Comparison of ENCODE assay signal across 19 cellular contexts in genomic region chr3:29565236-29565635, GRCh38.
DNase-seq lines count a peak whose midpoint lies in the region; FAIRE-seq and TF ChIP-seq lines count a peak whose summit lies in the region.
"Had no signal": no experiment of that assay in that cellular context is flagged by ENCODE, and none has a peak within 500 bp of the region (broad histone marks: within the 10 kb centered on the region; RNA-seq: fewer than 3 reads in every experiment).

No MANE protein-coding gene starts in this region.

- no peaks in the 10 kb centered on the region for H3K27me3 Mint-ChIP-seq in astrocyte (ENCODE audit: low read depth, unreplicated experiment)

- DNase-seq in AG10803 (ENCODE audit: low read depth) (peak; percentile 25), HuH-7 (ENCODE audit: low spot score) (peak; percentile 15), astrocyte (ENCODE audit: low read depth) (no peak), endothelial cell of umbilical vein (ENCODE audit: low read depth, low spot score) (peak; percentile 52), D721Med (ENCODE audit: insufficient read length, low spot score) (no peak), NCI-H226 (no peak)
- no peak for DNase-seq in activated naive CD4-positive, alpha-beta T cell (lab: John Stamatoyannopoulos, UW)
- DNase-seq in activated CD8-positive, alpha-beta memory T cell treated with anti-CD3 and anti-CD28 coated beads, Interleukin-2, amount 50 U/mL, for 48 hours: no peak
- DNase-seq: DMS 273 treated with DMSO at 0.1 percent for 48 hours; GDM1; GM23248; KBM-7; NCI-H1694; NCI-H2171; NK-92 treated with Interleukin-12 subunit alpha and Interleukin-12 subunit beta, amount 100 ng/mL, for 24 hours; SW 1271 had no signal

- FAIRE-seq in astrocyte (lab: Jason Lieb, UNC) (peak; percentile 34), endothelial cell of umbilical vein (lab: Jason Lieb, UNC) (peak; percentile 44), D721Med (lab: Jason Lieb, UNC) (no peak)
- FAIRE-seq: GM12878, RCC 7860 had no signal

- dilution Hi-C loops in endothelial cell of umbilical vein (cut with MboI; ENCODE audit: extremely low pct_ligation_motif_present, low sequenced_read_pairs): no loop called here

- POLR2A ChIA-PET in endothelial cell of umbilical vein (lab: Charles Lee): no interaction called here

- peaks cover 5% of the 10 kb centered on the region for H4K20me1 ChIP-seq in astrocyte (ENCODE audit: insufficient read depth, low read length)
- no peaks in the 10 kb centered on the region for H4K20me1 ChIP-seq in endothelial cell of umbilical vein (replicated peaks; ENCODE audit: control insufficient read depth, extremely low read depth, insufficient read depth, low read length)

- H3K79me2 ChIP-seq in astrocyte (ENCODE audit: insufficient read depth, low read length) (peaks cover 3% of the 10 kb centered on the region), endothelial cell of umbilical vein (ENCODE audit: control insufficient read depth, insufficient read depth, low read length) (no peaks in the 10 kb centered on the region)

- H3K9me3 Mint-ChIP-seq in astrocyte (ENCODE audit: unreplicated experiment): no peaks in the 10 kb centered on the region

- H3K4me1 ChIP-seq in astrocyte (ENCODE audit: insufficient read depth, low read length) (no peaks in the 10 kb centered on the region), endothelial cell of umbilical vein (ENCODE audit: control insufficient read depth, extremely low read depth, insufficient read depth, low read length) (no peaks in the 10 kb centered on the region)

- no peak overlapping the region for H3K4me3 Mint-ChIP-seq in astrocyte (ENCODE audit: unreplicated experiment)

- H3K9me3 ChIP-seq in astrocyte (ENCODE audit: insufficient read depth, low read depth, low read length) (no peaks in the 10 kb centered on the region), endothelial cell of umbilical vein (replicated peaks; ENCODE audit: control insufficient read depth, insufficient read depth, low read length) (no peaks in the 10 kb centered on the region)

- H2AFZ ChIP-seq in astrocyte (ENCODE audit: low read depth, low read length) (no peak overlapping the region), endothelial cell of umbilical vein (ENCODE audit: low read depth, low read length) (no peak overlapping the region)
- H2AFZ ChIP-seq: GM23248 had no signal

- TF ChIP-seq CTCF in AG10803 (conservative IDR thresholded peaks at IDR 0.05; ENCODE audit: low read length) (no peak), astrocyte (IDR thresholded peaks at IDR 0.05; ENCODE audit: insufficient read depth, low read depth, low read length) (no peak), endothelial cell of umbilical vein (IDR thresholded peaks at IDR 0.05; ENCODE audit: extremely low read depth in 1 of 2, insufficient read depth in 1 of 2, low read depth in 1 of 2, low read length in 2 of 2) (no peak), D721Med (IDR thresholded peaks at IDR 0.05; ENCODE audit: insufficient read depth, missing control alignments) (no peak)

- intact Hi-C loops in endothelial cell of umbilical vein (cut with micrococcal nuclease): no loop called here

- no peaks in the 10 kb centered on the region for H3K36me3 ChIP-seq in astrocyte (ENCODE audit: insufficient read depth, low read length)
- no peaks in the 10 kb centered on the region for H3K36me3 ChIP-seq in endothelial cell of umbilical vein (ENCODE audit: control insufficient read depth in 2 of 2, extremely low read depth in 1 of 2, insufficient read depth in 2 of 2, low read length in 2 of 2)

- H3K4me3 ChIP-seq in AG10803 (ENCODE audit: low read length) (no peak overlapping the region), astrocyte (ENCODE audit: insufficient read depth, low read depth, low read length) (no peak overlapping the region), endothelial cell of umbilical vein (replicated peaks in 1 of 3; ENCODE audit: insufficient read depth in 1 of 3, low read depth in 1 of 3, low read length in 3 of 3) (no peak overlapping the region)
- H3K4me3 ChIP-seq: GM12878, GM23248 had no signal

- no peak overlapping the region for H3K27ac Mint-ChIP-seq in astrocyte (ENCODE audit: unreplicated experiment)

- H3K9me1 ChIP-seq in endothelial cell of umbilical vein (replicated peaks; ENCODE audit: control insufficient read depth, extremely low read depth, insufficient read depth, low read length): no peaks in the 10 kb centered on the region

- peaks cover 9% of the 10 kb centered on the region for H3K4me1 Mint-ChIP-seq in astrocyte (ENCODE audit: low read depth, unreplicated experiment)

- H3K27ac ChIP-seq in astrocyte (ENCODE audit: low read depth, low read length) (no peak overlapping the region), endothelial cell of umbilical vein (ENCODE audit: insufficient read depth, low read depth, low read length) (no peak overlapping the region)
- H3K27ac ChIP-seq: C4-2B, GM23248 had no signal

- H3K9ac ChIP-seq in astrocyte (ENCODE audit: low read length): no peak overlapping the region
- H3K9ac ChIP-seq in endothelial cell of umbilical vein (replicated peaks; ENCODE audit: extremely low read depth, insufficient read depth, low read length): no peak overlapping the region
- H3K9ac ChIP-seq: GM23248 had no signal

- H3K4me2 ChIP-seq in astrocyte (ENCODE audit: low read length) (no peak overlapping the region), endothelial cell of umbilical vein (ENCODE audit: insufficient read depth, low read length) (no peak overlapping the region)

- H3K27me3 ChIP-seq in astrocyte (ENCODE audit: insufficient read depth, low read length): no peaks in the 10 kb centered on the region
- H3K27me3 ChIP-seq in endothelial cell of umbilical vein (ENCODE audit: control insufficient read depth in 2 of 2, insufficient read depth in 2 of 2, low read length in 2 of 2): no peaks in the 10 kb centered on the region

- H3K36me3 Mint-ChIP-seq in astrocyte (ENCODE audit: low read depth, unreplicated experiment): no peaks in the 10 kb centered on the region

- no peak for TF ChIP-seq POLR2A in endothelial cell of umbilical vein (IDR thresholded peaks at IDR 0.05; ENCODE audit: low read depth, low read length)

- CTCF ChIA-PET in endothelial cell of umbilical vein (lab: Charles Lee): interaction anchor here (0.7 kb wide), 1 partner anchor 98 kb away, joined by 3 read pairs; no protein-coding TSS in a partner anchor

- BruUV-seq in endothelial cell of umbilical vein (replicated peaks; lab: Mats Ljungman, UMichigan): no TSS peak

TF ChIP-seq in endothelial cell of umbilical vein, 7 proteins besides CTCF, POLR2A, EP300 and RAD21:
- TF ChIP-seq GATA2 (IDR thresholded peaks at IDR 0.05; ENCODE audit: insufficient read depth, insufficient read length, low read depth, low read length) (no peak), MYC (IDR thresholded peaks at IDR 0.05; ENCODE audit: low read depth, low read length) (no peak), JUN (IDR thresholded peaks at IDR 0.05; ENCODE audit: borderline replicate concordance, insufficient read depth, insufficient read length, low read depth) (no peak), FOS (IDR thresholded peaks at IDR 0.05; ENCODE audit: borderline replicate concordance, insufficient read depth, low read length) (no peak), POLR2AphosphoS5 (IDR thresholded peaks at IDR 0.05; ENCODE audit: insufficient read depth, low read depth, low read length) (no peak), EZH2 (IDR thresholded peaks at IDR 0.05; ENCODE audit: borderline replicate concordance, low read depth, low read length, severe bottlenecking) (no peak), MAX (IDR thresholded peaks at IDR 0.05; ENCODE audit: insufficient read depth, insufficient read length) (no peak)

Comparison
In these comparisons a context has a peak if more than half of its experiments do, and no peak if none do; other contexts are left out.
1. DNase-seq: peak in AG10803 (single experiment), HuH-7 (single experiment) and endothelial cell of umbilical vein (single experiment); none in astrocyte (single experiment), activated naive CD4-positive, alpha-beta T cell (0 of 4), D721Med (single experiment), NCI-H226 (single experiment) and activated CD8-positive, alpha-beta memory T cell treated with anti-CD3 and anti-CD28 coated beads, Interleukin-2, amount 50 U/mL, for 48 hours (single experiment).